Comparison of ENCODE assay signal across 21 cellular contexts in genomic region chr13:61765181-61765742, GRCh38.
"Had no signal": no experiment of that assay in that cellular context is flagged by ENCODE, and none has a peak within 500 bp of the region (broad histone marks: within the 10 kb centered on the region; RNA-seq: fewer than 3 reads in every experiment).

No MANE protein-coding gene starts in this region.

- H3K36me3 Mint-ChIP-seq: activated naive CD8-positive, alpha-beta T cell treated with anti-CD3 and anti-CD28 coated beads for 36 hours; IgD-negative memory B cell; T-cell had no signal

- H3K4me3 Mint-ChIP-seq: activated CD4-positive, alpha-beta memory T cell treated with anti-CD3 and anti-CD28 coated beads, Interleukin-2, amount 10 ng/mL, durations not matched to agents 7 days and 5 days; activated naive CD4-positive, alpha-beta T cell treated with anti-CD3 and anti-CD28 coated beads for 36 hours; activated naive CD8-positive, alpha-beta T cell treated with anti-CD3 and anti-CD28 coated beads for 36 hours; activated T-helper 17 cell treated with anti-CD3 and anti-CD28 coated beads, Interleukin-2, amount 50 U/mL, for 72 hours; IgD-negative memory B cell; T-cell had no signal

- H3K9me3 ChIP-seq: Peyer's patch had no signal

- H3K4me1 Mint-ChIP-seq: activated CD4-positive, alpha-beta memory T cell treated with anti-CD3 and anti-CD28 coated beads, Interleukin-2, amount 10 ng/mL, durations not matched to agents 7 days and 5 days; activated naive CD8-positive, alpha-beta T cell treated with anti-CD3 and anti-CD28 coated beads for 36 hours; activated T-helper 17 cell treated with anti-CD3 and anti-CD28 coated beads, Interleukin-2, amount 50 U/mL, for 72 hours; IgD-negative memory B cell; T-cell had no signal

- H3K27me3 Mint-ChIP-seq: activated CD4-positive, alpha-beta memory T cell treated with anti-CD3 and anti-CD28 coated beads, Interleukin-2, amount 10 ng/mL, durations not matched to agents 7 days and 5 days; activated naive CD8-positive, alpha-beta T cell treated with anti-CD3 and anti-CD28 coated beads for 36 hours; activated T-helper 17 cell treated with anti-CD3 and anti-CD28 coated beads, Interleukin-2, amount 50 U/mL, for 72 hours; IgD-negative memory B cell; T-cell had no signal

- DNase-seq: activated CD4-positive, alpha-beta memory T cell treated with anti-CD3 and anti-CD28 coated beads, Interleukin-2, amount 10 ng/mL, durations not matched to agents 7 days and 5 days; activated CD4-positive, alpha-beta T cell treated with anti-CD3 and anti-CD28 coated beads, Interleukin-2, amount 50 U/mL, for 1 hour; activated CD4-positive, CD25-positive, alpha-beta regulatory T cell; activated gamma-delta T cell; activated naive CD4-positive, alpha-beta T cell treated with anti-CD3 and anti-CD28 coated beads for 36 hours; activated naive CD8-positive, alpha-beta T cell treated with anti-CD3 and anti-CD28 coated beads for 36 hours; activated T-cell treated with anti-CD3 and anti-CD28 coated beads for 4 hours; activated T-cell treated with anti-CD3 and anti-CD28 coated beads, Interleukin-2, amount 50 U/mL, for 48 hours; caudate nucleus; KG1; NCI-H187 treated with DMSO at 0.1 percent for 48 hours; NCI-H2081 treated with DMSO at 0.1 percent for 48 hours; NCI-H524; Peyer's patch; SHP77 treated with DMSO at 0.1 percent for 48 hours; T-cell; T-helper 2 cell; T1000 had no signal

- H3K9me3 Mint-ChIP-seq: activated naive CD4-positive, alpha-beta T cell treated with anti-CD3 and anti-CD28 coated beads for 36 hours; activated T-helper 17 cell treated with anti-CD3 and anti-CD28 coated beads, Interleukin-2, amount 50 U/mL, for 72 hours had no signal

- H3K4me1 ChIP-seq: Peyer's patch had no signal

- H3K27me3 ChIP-seq: Peyer's patch had no signal

- H3K27ac ChIP-seq: Peyer's patch, VCaP had no signal

- ATAC-seq: activated T-helper 17 cell treated with anti-CD3 and anti-CD28 coated beads, Interleukin-2, amount 50 U/mL, for 72 hours; T-cell had no signal

- H3K36me3 ChIP-seq: Peyer's patch had no signal

- H3K4me3 ChIP-seq: Peyer's patch had no signal

- H3K27ac Mint-ChIP-seq: activated CD4-positive, alpha-beta memory T cell treated with anti-CD3 and anti-CD28 coated beads, Interleukin-2, amount 10 ng/mL, durations not matched to agents 7 days and 5 days; activated naive CD4-positive, alpha-beta T cell treated with anti-CD3 and anti-CD28 coated beads for 36 hours; activated naive CD8-positive, alpha-beta T cell treated with anti-CD3 and anti-CD28 coated beads for 36 hours; activated T-helper 17 cell treated with anti-CD3 and anti-CD28 coated beads, Interleukin-2, amount 50 U/mL, for 72 hours; IgD-negative memory B cell; T-cell had no signal
